In the genomic region with DNA sequence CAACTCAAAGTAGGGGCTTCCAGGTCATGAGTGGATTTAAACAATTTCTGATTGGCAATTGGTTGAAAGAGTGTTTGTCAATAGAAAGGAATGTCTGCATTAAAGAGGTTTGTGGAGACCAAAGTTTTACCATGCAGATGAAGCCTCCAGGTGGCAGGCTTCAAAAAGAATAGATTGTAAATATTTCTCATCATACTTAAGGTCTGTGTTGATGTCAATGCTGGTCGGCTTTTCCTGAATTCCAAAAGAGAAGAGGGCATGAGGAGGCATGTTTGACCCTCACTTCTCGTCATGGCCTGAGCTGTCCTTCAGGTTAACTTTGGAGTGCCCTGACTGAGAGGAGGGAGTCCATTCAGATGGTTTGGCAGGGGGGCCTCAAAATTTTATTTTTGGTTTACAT, we compare ENCODE assay signal across 31 cellular contexts.
"Had no signal": no experiment of that assay in that cellular context is flagged by ENCODE, and none has a peak within 500 bp of the region (broad histone marks: within the 10 kb centered on the region; RNA-seq: fewer than 3 reads in every experiment).

No MANE protein-coding gene starts in this region.

- H3K9me3 ChIP-seq: adrenal gland, body of pancreas, esophagus muscularis mucosa, neutrophil, testis, transverse colon had no signal

- H3K27me3 Mint-ChIP-seq: activated B cell treated with CpG ODN at 0.5 μM for 24 hours; activated naive CD8-positive, alpha-beta T cell treated with anti-CD3 and anti-CD28 coated beads for 36 hours; dendritic cell treated with granulocyte-macrophage colony-stimulating factor and Interleukin-4, amounts not matched to agents 40 ng/mL and 50 ng/mL, for 4 days; naive B cell; T-cell had no signal

- H3K4me3 Mint-ChIP-seq: activated B cell treated with CpG ODN at 0.5 μM for 24 hours; activated naive CD4-positive, alpha-beta T cell treated with anti-CD3 and anti-CD28 coated beads for 36 hours; activated naive CD8-positive, alpha-beta T cell treated with anti-CD3 and anti-CD28 coated beads for 36 hours; activated T-helper 1 cell treated with anti-CD3 and anti-CD28 coated beads, Interleukin-12 subunit alpha, Interleukin-12 subunit beta, Interleukin-2, Interleukin-4 antibody, amounts not matched to agents 30 ng/mL and 10 ng/mL and 1 ng/mL, durations not matched to agents 14 hours and 24 hours and 36 hours; dendritic cell treated with granulocyte-macrophage colony-stimulating factor and Interleukin-4, amounts not matched to agents 40 ng/mL and 50 ng/mL, for 4 days; endodermal cell; mesothelial cell of epicardium; naive B cell; nephron progenitor cell; T-cell had no signal

- H3K36me3 Mint-ChIP-seq: activated naive CD8-positive, alpha-beta T cell treated with anti-CD3 and anti-CD28 coated beads for 36 hours; naive B cell; T-cell had no signal

- ATAC-seq: body of pancreas; left cardiac atrium; left ventricle myocardium superior; sciatic nerve; stimulated activated naive CD8-positive, alpha-beta T cell treated with anti-CD3 and anti-CD28 coated beads, Interleukin-15, Interleukin-2, amounts not matched to agents 100 U/mL and 50 U/mL, for 24 hours; T-cell had no signal

- H3K4me3 ChIP-seq: adrenal gland, body of pancreas, esophagus muscularis mucosa, skin epidermis, transverse colon had no signal

- H3K36me3 ChIP-seq: adrenal gland, esophagus muscularis mucosa, neutrophil, transverse colon had no signal

- H3K27ac Mint-ChIP-seq: activated B cell treated with CpG ODN at 0.5 μM for 24 hours; activated naive CD4-positive, alpha-beta T cell treated with anti-CD3 and anti-CD28 coated beads for 36 hours; activated naive CD8-positive, alpha-beta T cell treated with anti-CD3 and anti-CD28 coated beads for 36 hours; activated T-helper 1 cell treated with anti-CD3 and anti-CD28 coated beads, Interleukin-12 subunit alpha, Interleukin-12 subunit beta, Interleukin-2, Interleukin-4 antibody, amounts not matched to agents 30 ng/mL and 10 ng/mL and 1 ng/mL, durations not matched to agents 14 hours and 24 hours and 36 hours; dendritic cell treated with granulocyte-macrophage colony-stimulating factor and Interleukin-4, amounts not matched to agents 40 ng/mL and 50 ng/mL, for 4 days; endodermal cell; mesothelial cell of epicardium; nephron progenitor cell; T-cell had no signal

- H3K27ac ChIP-seq: adrenal gland, body of pancreas, esophagus muscularis mucosa, neutrophil, skin epidermis, testis, transverse colon had no signal

- H3K9me3 Mint-ChIP-seq: activated naive CD4-positive, alpha-beta T cell treated with anti-CD3 and anti-CD28 coated beads for 36 hours; dendritic cell treated with granulocyte-macrophage colony-stimulating factor and Interleukin-4, amounts not matched to agents 40 ng/mL and 50 ng/mL, for 4 days; T-cell had no signal

- FAIRE-seq: islet of Langerhans, urothelium cell line had no signal

- DNase-seq: activated B cell treated with CpG ODN at 0.5 μM for 24 hours; activated CD4-positive, alpha-beta T cell treated with anti-CD3 and anti-CD28 coated beads, Interleukin-2, amount 50 U/mL, for 4 hours; activated effector memory CD4-positive, alpha-beta T cell treated with anti-CD3 and anti-CD28 coated beads, Interleukin-2, amount 50 U/mL, for 16 hours; activated naive CD4-positive, alpha-beta T cell treated with anti-CD3 and anti-CD28 coated beads for 36 hours; activated naive CD8-positive, alpha-beta T cell treated with anti-CD3 and anti-CD28 coated beads for 36 hours; activated T-cell treated with anti-CD3 and anti-CD28 coated beads, Interleukin-2, amount 50 U/mL, for 1 hour; adrenal gland; aorta; body of pancreas; caudate nucleus; endodermal cell; foreskin melanocyte; left cardiac atrium; left ventricle myocardium superior; naive B cell; nephron progenitor cell; stimulated activated CD4-positive, alpha-beta T cell treated with anti-CD3 and anti-CD28 coated beads, Interleukin-12 subunit alpha, Interleukin-12 subunit beta, amount 100 ng/mL, for 4 hours; stimulated activated CD4-positive, alpha-beta T cell treated with anti-CD3 and anti-CD28 coated beads, Interleukin-4, amount 100 ng/mL, for 1 hour; stimulated activated naive CD8-positive, alpha-beta T cell treated with anti-CD3 and anti-CD28 coated beads, Interleukin-15, Interleukin-2, amounts not matched to agents 100 U/mL and 50 U/mL, for 24 hours; T-cell; transverse colon had no signal

- H3K4me1 ChIP-seq: adrenal gland, body of pancreas, esophagus muscularis mucosa, testis, transverse colon had no signal

- H3K4me1 Mint-ChIP-seq: activated B cell treated with CpG ODN at 0.5 μM for 24 hours; activated naive CD8-positive, alpha-beta T cell treated with anti-CD3 and anti-CD28 coated beads for 36 hours; endodermal cell; naive B cell; T-cell had no signal
